In the genomic region with DNA sequence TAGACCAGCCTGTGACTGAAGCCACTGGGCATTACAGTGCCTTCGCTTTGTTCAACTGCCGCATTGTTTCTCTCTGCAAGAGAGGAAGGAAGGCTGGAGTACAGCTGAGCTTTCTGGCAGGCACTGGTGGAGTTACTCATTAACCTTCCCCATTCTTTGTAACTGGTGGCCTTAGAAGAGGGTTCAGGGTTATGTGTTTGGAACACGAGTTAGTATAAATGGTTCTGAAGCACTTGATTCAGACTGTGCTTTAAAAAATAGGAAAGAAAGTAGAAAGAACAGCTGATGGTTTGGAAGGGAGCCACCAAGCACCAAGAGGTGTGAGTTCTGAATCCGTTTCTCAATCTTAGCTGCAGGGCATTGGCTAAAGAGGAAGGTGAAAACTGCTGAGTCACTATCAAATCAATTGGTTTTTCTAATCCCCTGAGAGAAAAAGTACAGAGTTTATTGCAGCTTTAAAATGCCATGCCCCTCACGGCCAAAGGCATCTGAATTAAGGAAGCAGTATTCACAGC, we compare ENCODE assay signal across 1 cellular context.
TF ChIP-seq lines count a peak whose summit lies in the region.

No MANE protein-coding gene starts in this region.

TF ChIP-seq in SK-N-SH treated with all-trans-retinoic acid at 6 μM for 48 hours, 23 proteins besides CTCF, POLR2A, EP300 and RAD21 (continued from another document):
- TF ChIP-seq, protein P1, sequence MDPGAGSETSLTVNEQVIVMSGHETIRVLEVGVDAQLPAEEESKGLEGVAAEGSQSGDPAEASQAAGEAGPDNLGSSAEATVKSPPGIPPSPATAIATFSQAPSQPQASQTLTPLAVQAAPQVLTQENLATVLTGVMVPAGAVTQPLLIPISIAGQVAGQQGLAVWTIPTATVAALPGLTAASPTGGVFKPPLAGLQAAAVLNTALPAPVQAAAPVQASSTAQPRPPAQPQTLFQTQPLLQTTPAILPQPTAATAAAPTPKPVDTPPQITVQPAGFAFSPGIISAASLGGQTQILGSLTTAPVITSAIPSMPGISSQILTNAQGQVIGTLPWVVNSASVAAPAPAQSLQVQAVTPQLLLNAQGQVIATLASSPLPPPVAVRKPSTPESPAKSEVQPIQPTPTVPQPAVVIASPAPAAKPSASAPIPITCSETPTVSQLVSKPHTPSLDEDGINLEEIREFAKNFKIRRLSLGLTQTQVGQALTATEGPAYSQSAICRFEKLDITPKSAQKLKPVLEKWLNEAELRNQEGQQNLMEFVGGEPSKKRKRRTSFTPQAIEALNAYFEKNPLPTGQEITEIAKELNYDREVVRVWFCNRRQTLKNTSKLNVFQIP (CRISPR knock-in tag; IDR thresholded peaks at IDR 0.05; ENCODE audit: borderline replicate concordance, low read depth), result no peak
- TF ChIP-seq TOX (CRISPR knock-in tag; IDR thresholded peaks at IDR 0.05; ENCODE audit: borderline replicate concordance) (no peak), TCF4 (CRISPR knock-in tag; IDR thresholded peaks at IDR 0.05; ENCODE audit: borderline replicate concordance) (no peak), ZNF565 (CRISPR knock-in tag; conservative IDR thresholded peaks at IDR 0.05; ENCODE audit: low read depth) (no peak), GLIS3 (CRISPR knock-in tag; IDR thresholded peaks at IDR 0.05) (no peak), RARB (CRISPR knock-in tag; IDR thresholded peaks at IDR 0.05) (no peak), OSR1 (CRISPR knock-in tag; IDR thresholded peaks at IDR 0.05) (no peak), CSDC2 (CRISPR knock-in tag; IDR thresholded peaks at IDR 0.05) (no peak), ISL1 (CRISPR knock-in tag; IDR thresholded peaks at IDR 0.05) (no peak), ZFP30 (CRISPR knock-in tag; IDR thresholded peaks at IDR 0.05) (no peak), ZC3H10 (CRISPR knock-in tag; IDR thresholded peaks at IDR 0.05) (no peak), ZFP3 (CRISPR knock-in tag; IDR thresholded peaks at IDR 0.05) (no peak), ZNF70 (CRISPR knock-in tag; IDR thresholded peaks at IDR 0.05) (no peak), ARNTL (CRISPR knock-in tag; IDR thresholded peaks at IDR 0.05; ENCODE audit: borderline replicate concordance, low read depth) (no peak)
- TF ChIP-seq, protein P2, sequence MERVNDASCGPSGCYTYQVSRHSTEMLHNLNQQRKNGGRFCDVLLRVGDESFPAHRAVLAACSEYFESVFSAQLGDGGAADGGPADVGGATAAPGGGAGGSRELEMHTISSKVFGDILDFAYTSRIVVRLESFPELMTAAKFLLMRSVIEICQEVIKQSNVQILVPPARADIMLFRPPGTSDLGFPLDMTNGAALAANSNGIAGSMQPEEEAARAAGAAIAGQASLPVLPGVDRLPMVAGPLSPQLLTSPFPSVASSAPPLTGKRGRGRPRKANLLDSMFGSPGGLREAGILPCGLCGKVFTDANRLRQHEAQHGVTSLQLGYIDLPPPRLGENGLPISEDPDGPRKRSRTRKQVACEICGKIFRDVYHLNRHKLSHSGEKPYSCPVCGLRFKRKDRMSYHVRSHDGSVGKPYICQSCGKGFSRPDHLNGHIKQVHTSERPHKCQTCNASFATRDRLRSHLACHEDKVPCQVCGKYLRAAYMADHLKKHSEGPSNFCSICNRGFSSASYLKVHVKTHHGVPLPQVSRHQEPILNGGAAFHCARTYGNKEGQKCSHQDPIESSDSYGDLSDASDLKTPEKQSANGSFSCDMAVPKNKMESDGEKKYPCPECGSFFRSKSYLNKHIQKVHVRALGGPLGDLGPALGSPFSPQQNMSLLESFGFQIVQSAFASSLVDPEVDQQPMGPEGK (CRISPR knock-in tag; IDR thresholded peaks at IDR 0.05; ENCODE audit: borderline replicate concordance), result no peak
- TF ChIP-seq, protein P3, sequence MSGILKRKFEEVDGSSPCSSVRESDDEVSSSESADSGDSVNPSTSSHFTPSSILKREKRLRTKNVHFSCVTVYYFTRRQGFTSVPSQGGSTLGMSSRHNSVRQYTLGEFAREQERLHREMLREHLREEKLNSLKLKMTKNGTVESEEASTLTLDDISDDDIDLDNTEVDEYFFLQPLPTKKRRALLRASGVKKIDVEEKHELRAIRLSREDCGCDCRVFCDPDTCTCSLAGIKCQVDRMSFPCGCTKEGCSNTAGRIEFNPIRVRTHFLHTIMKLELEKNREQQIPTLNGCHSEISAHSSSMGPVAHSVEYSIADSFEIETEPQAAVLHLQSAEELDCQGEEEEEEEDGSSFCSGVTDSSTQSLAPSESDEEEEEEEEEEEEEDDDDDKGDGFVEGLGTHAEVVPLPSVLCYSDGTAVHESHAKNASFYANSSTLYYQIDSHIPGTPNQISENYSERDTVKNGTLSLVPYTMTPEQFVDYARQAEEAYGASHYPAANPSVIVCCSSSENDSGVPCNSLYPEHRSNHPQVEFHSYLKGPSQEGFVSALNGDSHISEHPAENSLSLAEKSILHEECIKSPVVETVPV (CRISPR knock-in tag; IDR thresholded peaks at IDR 0.05), result no peak
